ENCODE assay signal across 23 cellular contexts in genomic region chr5:58182287-58182841, GRCh38.
DNase-seq lines count a peak whose midpoint lies in the region; ATAC-seq, FAIRE-seq and TF ChIP-seq lines count a peak whose summit lies in the region.
"Had no signal": no experiment of that assay in that cellular context is flagged by ENCODE, and none has a peak within 500 bp of the region (broad histone marks: within the 10 kb centered on the region; RNA-seq: fewer than 3 reads in every experiment).

No MANE protein-coding gene starts in this region.

- intact Hi-C loops in CD4-positive, alpha-beta memory T cell (cut with micrococcal nuclease), result no loop called here

- H3K27me3 ChIP-seq in keratinocyte (ENCODE audit: control insufficient read depth, extremely low read depth, insufficient read depth, low read length), result no peaks in the 10 kb centered on the region
- no peaks in the 10 kb centered on the region for H3K27me3 ChIP-seq in CD4-positive, alpha-beta memory T cell (ENCODE audit: insufficient read depth, low read length)
- H3K27me3 ChIP-seq: BE2C, gastrocnemius medialis, SJSA1, transverse colon had no signal

- no peak overlapping the region for H3K9ac ChIP-seq in keratinocyte (ENCODE audit: control insufficient read depth, extremely low read depth, insufficient read depth, low read length)

- H3K4me1 ChIP-seq in keratinocyte (ENCODE audit: control insufficient read depth, extremely low read depth, insufficient read depth, low read length), result peaks cover 33% of the 10 kb centered on the region
- no peaks in the 10 kb centered on the region for H3K4me1 ChIP-seq in CD4-positive, alpha-beta memory T cell (ENCODE audit: insufficient read depth, low read length)
- H3K4me1 ChIP-seq: BE2C, gastrocnemius medialis, transverse colon had no signal

- no peak overlapping the region for H3K4me2 ChIP-seq in keratinocyte (ENCODE audit: control insufficient read depth, extremely low read depth, insufficient read depth, low read depth, low read length)

- CTCF ChIA-PET in CD4-positive, alpha-beta memory T cell (lab: Charles Lee; ENCODE audit: partially characterized antibody), result no interaction called here

- no peaks in the 10 kb centered on the region for H3K9me3 Mint-ChIP-seq in HFFc6
- H3K9me3 Mint-ChIP-seq in CD4-positive, alpha-beta memory T cell, result peaks cover 0 to 2% (median 0%) of the 10 kb centered on the region in 8 donors
- H3K9me3 Mint-ChIP-seq: activated naive CD8-positive, alpha-beta T cell treated with anti-CD3 and anti-CD28 coated beads, Interleukin-2, amount 10 ng/mL, durations not matched to agents 7 days and 5 days; dendritic cell treated with granulocyte-macrophage colony-stimulating factor and Interleukin-4, amounts not matched to agents 40 ng/mL and 50 ng/mL, for 4 days had no signal

- H4K20me1 ChIP-seq in keratinocyte (ENCODE audit: control insufficient read depth, extremely low read depth, insufficient read depth, low read length), result no peaks in the 10 kb centered on the region

- H3K36me3 ChIP-seq in keratinocyte (ENCODE audit: control insufficient read depth in 2 of 2, extremely low read depth in 1 of 2, insufficient read depth in 2 of 2, low read length in 2 of 2), result no peaks in the 10 kb centered on the region
- H3K36me3 ChIP-seq in CD4-positive, alpha-beta memory T cell (ENCODE audit: insufficient read depth, low read length), result no peaks in the 10 kb centered on the region
- H3K36me3 ChIP-seq: BE2C, gastrocnemius medialis, SJSA1, transverse colon had no signal

- dilution Hi-C loops in keratinocyte (cut with MboI; ENCODE audit: extremely low pct_ligation_motif_present, low sequenced_read_pairs), result no loop called here

- peak overlapping the region; percentile 19; the same call in 1 of the 2 replicates for H3K4me3 Mint-ChIP-seq in HFFc6
- H3K4me3 Mint-ChIP-seq in CD4-positive, alpha-beta memory T cell, result no peak overlapping the region
- H3K4me3 Mint-ChIP-seq: activated naive CD8-positive, alpha-beta T cell treated with anti-CD3 and anti-CD28 coated beads, Interleukin-2, amount 10 ng/mL, durations not matched to agents 7 days and 5 days; dendritic cell treated with granulocyte-macrophage colony-stimulating factor and Interleukin-4, amounts not matched to agents 40 ng/mL and 50 ng/mL, for 4 days had no signal

- no peak overlapping the region for H3K27ac ChIP-seq in keratinocyte (ENCODE audit: control insufficient read depth, insufficient read depth, low read length)
- no peak overlapping the region for H3K27ac ChIP-seq in CD4-positive, alpha-beta memory T cell (ENCODE audit: low read depth, low read length)
- H3K27ac ChIP-seq: epithelial cell of prostate, gastrocnemius medialis, SJSA1, transverse colon had no signal

- H3K9me3 ChIP-seq in keratinocyte (ENCODE audit: control insufficient read depth, low read depth, low read length), result no peaks in the 10 kb centered on the region
- no peaks in the 10 kb centered on the region for H3K9me3 ChIP-seq in CD4-positive, alpha-beta memory T cell (ENCODE audit: control insufficient read depth in 1 of 2, low read length in 2 of 2)
- H3K9me3 ChIP-seq: BE2C, gastrocnemius medialis, SJSA1, transverse colon had no signal

- no peaks in the 10 kb centered on the region for H3K9me1 ChIP-seq in keratinocyte (ENCODE audit: control insufficient read depth, extremely low read depth, insufficient read depth, low read length)

- no peaks in the 10 kb centered on the region for H3K27me3 Mint-ChIP-seq in HFFc6 (ENCODE audit: insufficient read depth)
- H3K27me3 Mint-ChIP-seq in CD4-positive, alpha-beta memory T cell, result peaks cover 0 to 3% of the 10 kb centered on the region in 2 donors

- H3K79me2 ChIP-seq in keratinocyte (ENCODE audit: control insufficient read depth, insufficient read depth, low read length), result no peaks in the 10 kb centered on the region

- peak overlapping the region; percentile 12 for H2AFZ ChIP-seq in keratinocyte (ENCODE audit: control insufficient read depth, low read length)

- ATAC-seq in SK-N-SH treated with all-trans-retinoic acid at 6 μM for 48 hours (peak; percentile 44), GM18517 (IDR thresholded peaks at IDR 0.05; ENCODE audit: unreplicated experiment) (no peak)
- ATAC-seq: activated CD4-positive, CD25-positive, alpha-beta regulatory T cell treated with anti-CD3 and anti-CD28 coated beads, Interleukin-2, amount 50 U/mL, for 24 hours; gastrocnemius medialis; left lobe of liver; stimulated activated naive CD8-positive, alpha-beta T cell treated with anti-CD3 and anti-CD28 coated beads, Interleukin-15, Interleukin-2, amounts not matched to agents 100 U/mL and 50 U/mL, for 24 hours had no signal

- no peak for TF ChIP-seq CTCF in HFFc6 (IDR thresholded peaks at IDR 0.05)
- TF ChIP-seq CTCF in keratinocyte (optimal IDR thresholded peaks at IDR 0.05 in 1 of 3, IDR thresholded peaks at IDR 0.05 in 1 of 3, conservative IDR thresholded peaks at IDR 0.05 in 1 of 3; ENCODE audit: extremely low read depth in 1 of 3, insufficient read depth in 2 of 3, low read length in 3 of 3), result no peak

- H3K27ac Mint-ChIP-seq in HFFc6, result peak overlapping the region; percentile 34; the same call in 1 of the 2 replicates
- no peak overlapping the region for H3K27ac Mint-ChIP-seq in CD4-positive, alpha-beta memory T cell
- H3K27ac Mint-ChIP-seq: activated naive CD8-positive, alpha-beta T cell treated with anti-CD3 and anti-CD28 coated beads, Interleukin-2, amount 10 ng/mL, durations not matched to agents 7 days and 5 days; dendritic cell treated with granulocyte-macrophage colony-stimulating factor and Interleukin-4, amounts not matched to agents 40 ng/mL and 50 ng/mL, for 4 days had no signal

- peak; percentile 44 for FAIRE-seq in keratinocyte (lab: Jason Lieb, UNC)
- FAIRE-seq: bronchial epithelial cell, H54 had no signal

- no peak overlapping the region for H3K4me3 ChIP-seq in keratinocyte (ENCODE audit: control insufficient read depth in 2 of 3, extremely low read depth in 1 of 3, insufficient read depth in 2 of 3, low read depth in 1 of 3, low read length in 3 of 3)
- H3K4me3 ChIP-seq in CD4-positive, alpha-beta memory T cell (ENCODE audit: low read length in 2 of 2), result no peak overlapping the region
- H3K4me3 ChIP-seq: gastrocnemius medialis, SJSA1, transverse colon had no signal

- peaks cover 62% of the 10 kb centered on the region for H3K4me1 Mint-ChIP-seq in HFFc6 (ENCODE audit: low read depth)
- H3K4me1 Mint-ChIP-seq in CD4-positive, alpha-beta memory T cell, result no peaks in the 10 kb centered on the region
- H3K4me1 Mint-ChIP-seq: activated naive CD8-positive, alpha-beta T cell treated with anti-CD3 and anti-CD28 coated beads, Interleukin-2, amount 10 ng/mL, durations not matched to agents 7 days and 5 days had no signal

- POLR2A ChIA-PET in CD4-positive, alpha-beta memory T cell (lab: Charles Lee; ENCODE audit: partially characterized antibody), result no interaction called here

- no peaks in the 10 kb centered on the region for H3K36me3 Mint-ChIP-seq in HFFc6 (ENCODE audit: low read depth)
- no peaks in the 10 kb centered on the region for H3K36me3 Mint-ChIP-seq in CD4-positive, alpha-beta memory T cell
- H3K36me3 Mint-ChIP-seq: activated naive CD8-positive, alpha-beta T cell treated with anti-CD3 and anti-CD28 coated beads, Interleukin-2, amount 10 ng/mL, durations not matched to agents 7 days and 5 days had no signal

- DNase-seq in HFFc6 (no peak), keratinocyte (ENCODE audit: low read depth, low spot score) (no peak), retina (peak; percentile 28), RPMI8226 (no peak)
- DNase-seq in CD4-positive, alpha-beta memory T cell, result no peak
- DNase-seq: activated CD8-positive, alpha-beta memory T cell treated with anti-CD3 and anti-CD28 coated beads for 24 hours; activated naive CD8-positive, alpha-beta T cell treated with anti-CD3 and anti-CD28 coated beads, Interleukin-2, amount 10 ng/mL, durations not matched to agents 7 days and 5 days; BE2C; gastrocnemius medialis; NCI-H2171; occipital lobe; stimulated activated CD4-positive, alpha-beta T cell treated with anti-CD3 and anti-CD28 coated beads, Interleukin-2, amount 100 ng/mL, for 24 hours; stimulated activated naive CD8-positive, alpha-beta T cell treated with anti-CD3 and anti-CD28 coated beads, Interleukin-15, Interleukin-2, amounts not matched to agents 100 U/mL and 50 U/mL, for 24 hours; transverse colon had no signal

TF ChIP-seq in SK-N-SH treated with all-trans-retinoic acid at 6 μM for 48 hours, 23 proteins besides CTCF, POLR2A, EP300 and RAD21 (continues in another document):
- TF ChIP-seq RARB (CRISPR knock-in tag; IDR thresholded peaks at IDR 0.05) (no peak), CSDC2 (CRISPR knock-in tag; IDR thresholded peaks at IDR 0.05) (no peak), GLIS3 (CRISPR knock-in tag; IDR thresholded peaks at IDR 0.05) (no peak), PPARA (CRISPR knock-in tag; IDR thresholded peaks at IDR 0.05; ENCODE audit: borderline replicate concordance) (no peak), TSHZ2 (CRISPR knock-in tag; IDR thresholded peaks at IDR 0.05) (no peak), ZNF565 (CRISPR knock-in tag; conservative IDR thresholded peaks at IDR 0.05; ENCODE audit: low read depth) (no peak), ARNTL (CRISPR knock-in tag; IDR thresholded peaks at IDR 0.05; ENCODE audit: borderline replicate concordance, low read depth) (no peak), ESRRG (CRISPR knock-in tag; IDR thresholded peaks at IDR 0.05) (no peak), ZFP30 (CRISPR knock-in tag; IDR thresholded peaks at IDR 0.05) (no peak), ZFP3 (CRISPR knock-in tag; IDR thresholded peaks at IDR 0.05) (no peak)
